In the genomic region with DNA sequence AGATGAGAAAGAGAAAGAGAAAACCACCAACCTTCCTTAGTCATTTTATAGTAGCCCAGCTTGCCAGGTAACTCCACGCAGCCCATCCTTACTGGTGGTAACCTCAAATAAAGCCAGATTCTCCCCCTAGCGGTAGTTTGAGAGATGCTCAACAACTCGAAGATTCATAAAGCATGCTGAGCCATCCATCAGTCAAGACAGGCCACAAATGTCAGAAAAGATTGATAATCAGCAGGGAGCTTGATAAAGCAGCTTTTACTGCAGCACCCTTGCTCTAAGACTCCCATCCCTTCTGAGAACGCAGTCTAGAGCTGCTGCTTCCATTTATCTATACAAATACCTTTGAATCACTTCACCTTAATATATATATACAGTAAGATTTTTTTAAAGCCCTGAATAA, we compare ENCODE assay signal across 9 cellular contexts.
A peak's percentile ranks its signal among the peaks of the same experiment; 100 is the strongest.
DNase-seq lines count a peak whose midpoint lies in the region; ATAC-seq and TF ChIP-seq lines count a peak whose summit lies in the region.
"Had no signal": no experiment of that assay in that cellular context is flagged by ENCODE, and none has a peak within 500 bp of the region (broad histone marks: within the 10 kb centered on the region; RNA-seq: fewer than 3 reads in every experiment).

No MANE protein-coding gene starts in this region.

- WGBS in esophagus squamous epithelium, 2 donors = 0 to 6% methylated on average over 4 of the region's 4 CpGs

- BruUV-seq in Panc1 (replicated peaks; lab: Mats Ljungman, UMichigan) = no TSS peak

- POLR2A ChIA-PET in Panc1 (lab: Charles Lee) = no interaction called here

- H3K4me3 ChIP-seq in Panc1 (ENCODE audit: low read depth in 2 of 2, low read length in 2 of 2) (no peak overlapping the region), esophagus squamous epithelium (no peak overlapping the region)

- no peak for TF ChIP-seq POLR2A in esophagus squamous epithelium (IDR thresholded peaks at IDR 0.05)

- no peak overlapping the region for H3K27ac Mint-ChIP-seq in nephron progenitor cell
- H3K27ac Mint-ChIP-seq: IgD-negative memory B cell had no signal

- peaks cover 5% of the 10 kb centered on the region for H3K4me1 Mint-ChIP-seq in nephron progenitor cell

- H3K9me3 ChIP-seq in Panc1 (ENCODE audit: control insufficient read depth, insufficient read depth, low read depth, low read length) = no peaks in the 10 kb centered on the region
- no peaks in the 10 kb centered on the region for H3K9me3 ChIP-seq in esophagus squamous epithelium

- H3K27ac ChIP-seq in C4-2B = no peak overlapping the region
- H3K27ac ChIP-seq in Panc1 (ENCODE audit: low read length) = no peak overlapping the region
- H3K27ac ChIP-seq in esophagus squamous epithelium = no peak overlapping the region

- ATAC-seq in GM18517 (IDR thresholded peaks at IDR 0.05; ENCODE audit: unreplicated experiment) (peak; percentile 73), Panc1 (peak; percentile 74; the same call in 1 of the 2 replicates), GM21825 (IDR thresholded peaks at IDR 0.05; ENCODE audit: unreplicated experiment) (no peak)

- H3K4me3 Mint-ChIP-seq in nephron progenitor cell = no peak overlapping the region
- H3K4me3 Mint-ChIP-seq: IgD-negative memory B cell had no signal

- H3K27me3 ChIP-seq in Panc1 (ENCODE audit: control insufficient read depth, insufficient read depth, low read length) (no peaks in the 10 kb centered on the region), esophagus squamous epithelium (no peaks in the 10 kb centered on the region)

- H3K9me3 Mint-ChIP-seq in nephron progenitor cell = no peaks in the 10 kb centered on the region
- H3K9me3 Mint-ChIP-seq: IgD-negative memory B cell had no signal

- no peaks in the 10 kb centered on the region for H3K4me1 ChIP-seq in Panc1 (ENCODE audit: control insufficient read depth, insufficient read depth, low read length)
- no peaks in the 10 kb centered on the region for H3K4me1 ChIP-seq in esophagus squamous epithelium

- DNase-seq in KBM-7 = peak; percentile 28
- DNase-seq in Panc1 (ENCODE audit: low read depth, low spot score) = peak; percentile 20
- no peak for DNase-seq in esophagus squamous epithelium (lab: John Stamatoyannopoulos, UW)
- DNase-seq in nephron progenitor cell = peak; percentile 35
- no peak for DNase-seq in activated T-cell treated with anti-CD3 and anti-CD28 coated beads, Interleukin-2, amount 50 U/mL, for 1 hour

- no peaks in the 10 kb centered on the region for H3K36me3 Mint-ChIP-seq in nephron progenitor cell (ENCODE audit: low read depth)
- H3K36me3 Mint-ChIP-seq: IgD-negative memory B cell had no signal

- peak; percentile 76 for TF ChIP-seq CTCF in C4-2B (conservative IDR thresholded peaks at IDR 0.05)
- peak; percentile 73 for TF ChIP-seq CTCF in Panc1 (IDR thresholded peaks at IDR 0.05)
- TF ChIP-seq CTCF in esophagus squamous epithelium (IDR thresholded peaks at IDR 0.05) = peak; percentile 29 to 59 (median 44)
- peak; percentile 55 for TF ChIP-seq CTCF in nephron progenitor cell (IDR thresholded peaks at IDR 0.05)

- H3K27me3 Mint-ChIP-seq in nephron progenitor cell (ENCODE audit: low read depth, poor library complexity) = peaks cover 11% of the 10 kb centered on the region

- CTCF ChIA-PET in Panc1 (lab: Charles Lee) = no interaction called here

- H3K36me3 ChIP-seq in Panc1 (ENCODE audit: control insufficient read depth, insufficient read depth, low read length) (no peaks in the 10 kb centered on the region), esophagus squamous epithelium (no peaks in the 10 kb centered on the region)

- intact Hi-C loops in Panc1 (cut with micrococcal nuclease; ENCODE audit: unreplicated experiment) (no loop called here), esophagus squamous epithelium (cut with DNase I) (no loop called here)

- in situ Hi-C loops in KBM-7 (cut with MboI; ENCODE audit: low pct_unique_long_range_greater_than_20kb, low sequenced_read_pairs) = no loop called here
- in situ Hi-C loops in Panc1 (cut with HindIII; ENCODE audit: low pct_unique_long_range_greater_than_20kb, low sequenced_read_pairs) = no loop called here

Comparison
In these comparisons a context has a peak if more than half of its experiments do, and no peak if none do; other contexts are left out.
1. DNase-seq: peak in KBM-7 (single experiment), Panc1 (single experiment) and nephron progenitor cell (single experiment); none in esophagus squamous epithelium (single experiment) and activated T-cell treated with anti-CD3 and anti-CD28 coated beads, Interleukin-2, amount 50 U/mL, for 1 hour (single experiment).
2. Peak in every context shown above with its lines, with median percentiles within 50 percentile points of each other: CTCF ChIP-seq.